22 cellular contexts compared by ENCODE assay signal in genomic region chr10:20466731-20467130, GRCh38.
DNase-seq lines count a peak whose midpoint lies in the region; ATAC-seq and TF ChIP-seq lines count a peak whose summit lies in the region.
"Had no signal": no experiment of that assay in that cellular context is flagged by ENCODE, and none has a peak within 500 bp of the region (broad histone marks: within the 10 kb centered on the region; RNA-seq: fewer than 3 reads in every experiment).

No MANE protein-coding gene starts in this region.

- H3K36me3 ChIP-seq in mesodermal cell (ENCODE audit: control insufficient read depth, insufficient read depth, low read length) = no peaks in the 10 kb centered on the region
- no peaks in the 10 kb centered on the region for H3K36me3 ChIP-seq in prostate gland
- H3K36me3 ChIP-seq in right lobe of liver = no peaks in the 10 kb centered on the region
- H3K36me3 ChIP-seq: ascending aorta, heart left ventricle, upper lobe of left lung had no signal

- no peak for TF ChIP-seq POLR2A in prostate gland (IDR thresholded peaks at IDR 0.05)
- no peak for TF ChIP-seq POLR2A in right lobe of liver (IDR thresholded peaks at IDR 0.05)

- DNase-seq in AG08395 (ENCODE audit: low spot score) = peak; percentile 10
- DNase-seq in RKO (ENCODE audit: low spot score) = peak; percentile 48
- DNase-seq in epithelial cell of proximal tubule (ENCODE audit: low read depth) = peak; percentile 64
- DNase-seq in middle frontal gyrus (ENCODE audit: extremely low spot score, low spot score) = no peak
- no peak for DNase-seq in NCI-H1694 treated with DMSO at 0.1 percent for 48 hours (lab: John Stamatoyannopoulos, UW)
- DNase-seq in prostate gland (ENCODE audit: low spot score) = no peak
- no peak for DNase-seq in right lobe of liver
- DNase-seq: activated CD4-positive, alpha-beta T cell treated with anti-CD3 and anti-CD28 coated beads, Interleukin-2, amount 10 ng/mL, durations not matched to agents 24 days and 14 days; activated naive CD4-positive, alpha-beta T cell treated with Interleukin-2 at 50 U/mL for 16 hours; CD4-positive, alpha-beta T cell; dermis blood vessel endothelial cell; heart left ventricle; NCI-H1436; NCI-H2171 treated with DMSO at 0.1 percent for 48 hours; nephron progenitor cell; RPMI8226; stimulated activated CD4-positive, alpha-beta T cell treated with anti-CD3 and anti-CD28 coated beads, Interleukin-15, amount 100 ng/mL, for 24 hours; stimulated activated naive B cell treated with anti-CD40 and anti-IgM and Interleukin-4, amounts not matched to agents 10 μg/mL and 1 μg/mL and 100 μg/mL, for 72 hours had no signal

- no peak for ATAC-seq in right lobe of liver
- ATAC-seq: heart left ventricle; stimulated activated naive B cell treated with anti-CD40 and anti-IgM and Interleukin-4, amounts not matched to agents 10 μg/mL and 1 μg/mL and 100 μg/mL, for 72 hours had no signal

- H3K9me3 ChIP-seq in mesodermal cell (ENCODE audit: control insufficient read depth, low read length) (no peaks in the 10 kb centered on the region), prostate gland (no peaks in the 10 kb centered on the region), right lobe of liver (no peaks in the 10 kb centered on the region)
- H3K9me3 ChIP-seq: ascending aorta had no signal

- peak overlapping the region; percentile 16 for H3K27ac ChIP-seq in mesodermal cell (ENCODE audit: low read depth, low read length, severe bottlenecking)
- no peak overlapping the region for H3K27ac ChIP-seq in prostate gland
- no peak overlapping the region for H3K27ac ChIP-seq in right lobe of liver
- H3K27ac ChIP-seq: ascending aorta, epithelial cell of prostate, heart left ventricle, upper lobe of left lung had no signal

- H3K4me3 ChIP-seq in epithelial cell of proximal tubule (ENCODE audit: low read depth, low read length) = no peak overlapping the region
- H3K4me3 ChIP-seq in mesodermal cell (ENCODE audit: extremely low read depth, insufficient read depth, low read length, poor library complexity, severe bottlenecking) = no peak overlapping the region
- no peak overlapping the region for H3K4me3 ChIP-seq in prostate gland
- no peak overlapping the region for H3K4me3 ChIP-seq in right lobe of liver
- H3K4me3 ChIP-seq: ascending aorta, heart left ventricle, upper lobe of left lung had no signal

- H3K4me1 ChIP-seq in mesodermal cell (ENCODE audit: control insufficient read depth, insufficient read depth, low read length, poor library complexity, severe bottlenecking) (no peaks in the 10 kb centered on the region), prostate gland (replicated peaks) (no peaks in the 10 kb centered on the region), right lobe of liver (no peaks in the 10 kb centered on the region)
- H3K4me1 ChIP-seq: ascending aorta, heart left ventricle, upper lobe of left lung had no signal

- TF ChIP-seq CTCF in epithelial cell of proximal tubule (conservative IDR thresholded peaks at IDR 0.05; ENCODE audit: low read depth, low read length) = no peak
- no peak for TF ChIP-seq CTCF in prostate gland (IDR thresholded peaks at IDR 0.05)
- TF ChIP-seq CTCF in right lobe of liver (IDR thresholded peaks at IDR 0.05) = no peak

- H3K27me3 ChIP-seq in prostate gland (replicated peaks; ENCODE audit: insufficient read depth) (no peaks in the 10 kb centered on the region), right lobe of liver (no peaks in the 10 kb centered on the region)
- H3K27me3 ChIP-seq: ascending aorta, heart left ventricle, upper lobe of left lung had no signal

- intact Hi-C loops in prostate gland (cut with DNase I) = no loop called here
- intact Hi-C loops in right lobe of liver (cut with DNase I) = no loop called here

Comparison
In these comparisons a context has a peak if more than half of its experiments do, and no peak if none do; other contexts are left out.
1. DNase-seq: peak in AG08395 (single experiment), RKO (single experiment) and epithelial cell of proximal tubule (single experiment); none in middle frontal gyrus (single experiment), NCI-H1694 treated with DMSO at 0.1 percent for 48 hours (single experiment), prostate gland (single experiment) and right lobe of liver (0 of 3).